In the genomic region with DNA sequence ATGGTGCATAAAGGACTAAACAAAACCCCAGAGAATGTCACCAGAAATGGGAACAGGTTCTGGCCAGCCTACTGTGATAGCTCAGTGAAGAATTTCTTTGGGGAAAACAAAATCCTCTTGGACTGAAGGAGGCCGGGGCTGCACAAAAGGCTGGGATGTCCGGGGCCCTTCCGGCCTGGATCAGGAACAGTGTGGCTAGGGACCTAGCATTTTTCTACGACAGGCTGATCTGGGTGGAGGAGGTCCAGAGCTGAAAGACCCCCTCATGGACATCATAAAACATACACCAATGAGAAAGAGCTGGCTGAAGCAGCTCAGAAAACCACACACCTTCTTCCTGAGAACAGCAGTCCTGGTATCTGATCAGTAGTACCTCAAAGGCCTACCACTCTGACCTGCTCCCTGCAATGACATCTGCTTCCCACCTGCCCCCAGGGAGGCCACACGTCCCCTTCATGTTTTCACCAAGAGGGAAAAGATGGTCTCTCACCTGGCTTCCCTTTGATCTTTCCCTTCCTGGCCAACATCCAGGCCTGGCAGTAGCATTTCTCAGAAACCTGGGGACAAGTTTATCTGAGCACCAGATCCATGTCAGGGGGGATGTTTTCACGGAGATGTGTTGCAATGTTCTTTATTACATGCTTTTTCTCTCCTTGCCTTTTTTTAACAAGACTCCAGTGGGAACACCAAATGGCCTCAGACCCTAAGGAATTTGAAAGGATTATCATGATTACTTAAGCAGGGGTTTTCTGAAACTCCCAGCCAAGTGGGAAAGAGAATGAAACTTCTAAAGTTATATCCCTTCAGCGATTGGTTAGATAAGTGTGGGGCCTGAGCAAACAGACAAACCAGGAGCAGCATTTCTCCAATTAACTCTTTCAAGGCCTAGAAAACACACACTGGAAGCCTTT, we compare ENCODE assay signal across 21 cellular contexts.
A peak's percentile ranks its signal among the peaks of the same experiment; 100 is the strongest.
DNase-seq lines count a peak whose midpoint lies in the region; ATAC-seq, FAIRE-seq and TF ChIP-seq lines count a peak whose summit lies in the region.
"Had no signal": no experiment of that assay in that cellular context is flagged by ENCODE, and none has a peak within 500 bp of the region (broad histone marks: within the 10 kb centered on the region; RNA-seq: fewer than 3 reads in every experiment).

No MANE protein-coding gene starts in this region.

- H4K20me1 ChIP-seq in Loucy (ENCODE audit: insufficient read depth, low read length, poor library complexity, severe bottlenecking): peaks cover 4% of the 10 kb centered on the region

- no peak for TF ChIP-seq CTCF in Loucy (conservative IDR thresholded peaks at IDR 0.05; ENCODE audit: low read length)
- TF ChIP-seq CTCF in fibroblast of the aortic adventitia (IDR thresholded peaks at IDR 0.05; ENCODE audit: insufficient read depth, low read length): no peak
- TF ChIP-seq CTCF in pancreas (IDR thresholded peaks at IDR 0.05): no peak
- no peak for TF ChIP-seq CTCF in dorsolateral prefrontal cortex (IDR thresholded peaks at IDR 0.05 in 54 of 56, conservative IDR thresholded peaks at IDR 0.05 in 2 of 56; ENCODE audit: low read depth in 1 of 56, partially characterized antibody in 56 of 56)

- no peak overlapping the region for H2AFZ ChIP-seq in Loucy (ENCODE audit: low read length)

- peaks cover 63% of the 10 kb centered on the region for H3K79me2 ChIP-seq in Loucy (ENCODE audit: insufficient read depth, low read length)

- H3F3A ChIP-seq in Loucy (ENCODE audit: low read depth): no peaks in the 10 kb centered on the region

- H3K4me2 ChIP-seq in Loucy (ENCODE audit: low read depth, low read length, poor library complexity, severe bottlenecking): peak overlapping the region; percentile 91
- H3K4me2 ChIP-seq: KMS-11 had no signal

- intact Hi-C loops in pancreas (cut with DNase I) (no loop called here), dorsolateral prefrontal cortex (cut with DNase I) (no loop called here)

- peak; percentile 41 for FAIRE-seq in pancreas (lab: Jason Lieb, UNC)

- H3K27ac ChIP-seq in pancreas (no peak overlapping the region), dorsolateral prefrontal cortex (no peak overlapping the region)
- no peak overlapping the region for H3K27ac ChIP-seq in effector memory CD4-positive, alpha-beta T cell (ENCODE audit: insufficient read depth, low read length, poor library complexity, severe bottlenecking)
- H3K27ac ChIP-seq: KMS-11, spleen, upper lobe of right lung had no signal

- no peak for ATAC-seq in pancreas
- ATAC-seq in HG03460 (IDR thresholded peaks at IDR 0.05; ENCODE audit: unreplicated experiment): no peak
- ATAC-seq: activated CD8-positive, alpha-beta memory T cell treated with anti-CD3 and anti-CD28 coated beads, Interleukin-2, amount 10 ng/mL, durations not matched to agents 7 days and 5 days; activated naive CD4-positive, alpha-beta T cell treated with anti-CD3 and anti-CD28 coated beads, Interleukin-2, amount 50 U/mL, for 72 hours; upper lobe of right lung had no signal

- H3K27me3 ChIP-seq in Loucy (ENCODE audit: insufficient read depth, low read length, poor library complexity, severe bottlenecking): no peaks in the 10 kb centered on the region
- H3K27me3 ChIP-seq in pancreas: peaks cover 0 to 18% (median 5%) of the 10 kb centered on the region in 4 donors
- H3K27me3 ChIP-seq in effector memory CD4-positive, alpha-beta T cell (replicated peaks; ENCODE audit: control insufficient read depth, insufficient read depth, low read length, poor library complexity, severe bottlenecking): peaks cover 3% of the 10 kb centered on the region
- H3K27me3 ChIP-seq in dorsolateral prefrontal cortex: peaks cover 0 to 97% (median 41%) of the 10 kb centered on the region in 45 donors
- H3K27me3 ChIP-seq: upper lobe of right lung had no signal

- peak overlapping the region; percentile 99 for H3K9ac ChIP-seq in Loucy (ENCODE audit: low read depth, low read length, poor library complexity, severe bottlenecking)
- H3K9ac ChIP-seq: KMS-11 had no signal

- no peaks in the 10 kb centered on the region for H3K9me2 ChIP-seq in Loucy (replicated peaks; ENCODE audit: low read depth, low read length)

- peaks cover 41% of the 10 kb centered on the region for H3K4me1 ChIP-seq in Loucy (ENCODE audit: insufficient read depth, low read length, poor library complexity, severe bottlenecking)
- H3K4me1 ChIP-seq in pancreas: no peaks in the 10 kb centered on the region
- H3K4me1 ChIP-seq in effector memory CD4-positive, alpha-beta T cell (ENCODE audit: control insufficient read depth, insufficient read depth, low read length, poor library complexity, severe bottlenecking): no peaks in the 10 kb centered on the region

- DNase-seq in NCI-H2171 treated with DMSO at 0.1 percent for 48 hours (lab: John Stamatoyannopoulos, UW): peak; percentile 41
- DNase-seq in NCI-H2171 (lab: John Stamatoyannopoulos, UW): no peak
- peak; percentile 31 for DNase-seq in fibroblast of the aortic adventitia (ENCODE audit: low read depth)
- DNase-seq in pancreas: no peak
- DNase-seq in effector memory CD4-positive, alpha-beta T cell: no peak
- DNase-seq in dorsolateral prefrontal cortex: no peak
- DNase-seq: 8988T; activated CD4-positive, alpha-beta T cell treated with anti-CD3 and anti-CD28 coated beads for 4 hours; activated CD8-positive, alpha-beta memory T cell treated with anti-CD3 and anti-CD28 coated beads, Interleukin-2, amount 10 ng/mL, durations not matched to agents 7 days and 5 days; cerebellar nuclear complex; COR-L47; kidney glomerular epithelial cell; NCI-H1048; NCI-H1930; spleen; stimulated activated CD4-positive, alpha-beta T cell treated with anti-CD3 and anti-CD28 coated beads, Interleukin-4, amount 100 ng/mL, for 4 hours; upper lobe of right lung had no signal

- H3K4me3 ChIP-seq in Loucy (ENCODE audit: low read length, poor library complexity, severe bottlenecking): peak overlapping the region; percentile 86
- H3K4me3 ChIP-seq in fibroblast of the aortic adventitia (ENCODE audit: low read depth, low read length): no peak overlapping the region
- no peak overlapping the region for H3K4me3 ChIP-seq in pancreas
- no peak overlapping the region for H3K4me3 ChIP-seq in effector memory CD4-positive, alpha-beta T cell (ENCODE audit: insufficient read depth, low read depth, low read length, poor library complexity, severe bottlenecking)
- no peak overlapping the region for H3K4me3 ChIP-seq in dorsolateral prefrontal cortex
- H3K4me3 ChIP-seq: spleen, upper lobe of right lung had no signal

- WGBS in pancreas, 2 donors: 61 to 66% methylated on average over 7 of the region's 7 CpGs

- no peaks in the 10 kb centered on the region for H3K36me3 ChIP-seq in Loucy (ENCODE audit: insufficient read depth, low read length)
- H3K36me3 ChIP-seq in pancreas: no peaks in the 10 kb centered on the region
- H3K36me3 ChIP-seq in effector memory CD4-positive, alpha-beta T cell (ENCODE audit: control insufficient read depth, insufficient read depth, low read length): no peaks in the 10 kb centered on the region
- H3K36me3 ChIP-seq: spleen, upper lobe of right lung had no signal

- H3K9me3 ChIP-seq in Loucy (ENCODE audit: insufficient read depth, low read depth, low read length) (no peaks in the 10 kb centered on the region), pancreas (no peaks in the 10 kb centered on the region)
- no peaks in the 10 kb centered on the region for H3K9me3 ChIP-seq in effector memory CD4-positive, alpha-beta T cell (ENCODE audit: control insufficient read depth, low read length)
- H3K9me3 ChIP-seq: spleen, upper lobe of right lung had no signal

Comparison
In these comparisons a context has a peak if more than half of its experiments do, and no peak if none do; other contexts are left out.
1. DNase-seq: peak in NCI-H2171 treated with DMSO at 0.1 percent for 48 hours (single experiment) and fibroblast of the aortic adventitia (single experiment); none in NCI-H2171 (single experiment), pancreas (0 of 6), effector memory CD4-positive, alpha-beta T cell (0 of 3) and dorsolateral prefrontal cortex (0 of 10).